ENCODE assay signal across 12 cellular contexts in genomic region chr12:114673169-114673833, GRCh38. TPM values are rescaled to one million over a fixed set of nuclear protein-coding genes. Genes with fewer than 3 reads are reported as not detected.
DNase-seq lines count a peak whose midpoint lies in the region; ATAC-seq, FAIRE-seq and TF ChIP-seq lines count a peak whose summit lies in the region.
"Had no signal": no experiment of that assay in that cellular context is flagged by ENCODE, and none has a peak within 500 bp of the region (broad histone marks: within the 10 kb centered on the region; RNA-seq: fewer than 3 reads in every experiment).

No MANE protein-coding gene starts in this region.

- peaks cover 67% of the 10 kb centered on the region for H3K27me3 Mint-ChIP-seq in T-helper 2 cell treated with Interferon-gamma antibody and Interleukin-4, amounts not matched to agents 5 μg/mL and 100 μg/mL, for 36 hours (ENCODE audit: low read depth)

- H3K9me3 Mint-ChIP-seq in T-helper 2 cell treated with Interferon-gamma antibody and Interleukin-4, amounts not matched to agents 5 μg/mL and 100 μg/mL, for 36 hours: no peaks in the 10 kb centered on the region
- H3K9me3 Mint-ChIP-seq: activated CD4-positive, alpha-beta memory T cell treated with anti-CD3 and anti-CD28 coated beads for 36 hours had no signal

- no TSS peak for BruUV-seq in K562 (replicated peaks; lab: Mats Ljungman, UMichigan)

- no peak overlapping the region for H3K4me3 Mint-ChIP-seq in T-helper 2 cell treated with Interferon-gamma antibody and Interleukin-4, amounts not matched to agents 5 μg/mL and 100 μg/mL, for 36 hours
- H3K4me3 Mint-ChIP-seq: activated CD4-positive, alpha-beta memory T cell treated with anti-CD3 and anti-CD28 coated beads for 36 hours had no signal

- H3K36me3 ChIP-seq in K562 (ENCODE audit: control insufficient read depth, insufficient read depth, low read length) (no peaks in the 10 kb centered on the region), hepatocyte (replicated peaks; ENCODE audit: insufficient read depth, low read depth) (no peaks in the 10 kb centered on the region), skeletal muscle satellite cell (ENCODE audit: insufficient read depth, low read length) (peaks cover 76% of the 10 kb centered on the region), esophagus muscularis mucosa (peaks cover 9 to 66% (median 38%) of the 10 kb centered on the region in 4 donors)

- in situ Hi-C loops in K562 (cut with MboI): no loop called here

- POLR2A ChIA-PET in K562 (lab: Yijun Ruan, JAX): interaction anchor here (0.6 kb wide), 1 partner anchor 176 kb away, joined by 3 read pairs; no protein-coding TSS in a partner anchor

- H3K9ac ChIP-seq in K562 (ENCODE audit: insufficient read depth in 1 of 2, low read depth in 2 of 2, low read length in 2 of 2) (no peak overlapping the region), skeletal muscle satellite cell (ENCODE audit: low read depth, low read length) (peak overlapping the region; percentile 3)

- no peaks in the 10 kb centered on the region for H3K36me3 Mint-ChIP-seq in T-helper 2 cell treated with Interferon-gamma antibody and Interleukin-4, amounts not matched to agents 5 μg/mL and 100 μg/mL, for 36 hours (ENCODE audit: low read depth)
- H3K36me3 Mint-ChIP-seq: activated CD4-positive, alpha-beta memory T cell treated with anti-CD3 and anti-CD28 coated beads for 36 hours had no signal

- no peak overlapping the region for H3K4me2 ChIP-seq in K562 (ENCODE audit: insufficient read depth, low read length)
- peak overlapping the region; percentile 78 for H3K4me2 ChIP-seq in hepatocyte
- peak overlapping the region; percentile 26 for H3K4me2 ChIP-seq in skeletal muscle satellite cell (ENCODE audit: low read length)

- intact Hi-C loops in K562 (cut with micrococcal nuclease) (no loop called here), lower leg skin (cut with DNase I; ENCODE audit: low total_unique reads) (no loop called here), esophagus muscularis mucosa (cut with DNase I) (no loop called here)

- TF ChIP-seq EP300 in K562 (IDR thresholded peaks at IDR 0.05; ENCODE audit: low read length) (no peak), esophagus muscularis mucosa (IDR thresholded peaks at IDR 0.05) (no peak)

- H3K9me3 ChIP-seq in K562 (replicated peaks; ENCODE audit: control insufficient read depth, insufficient read depth, low read depth, low read length) (no peaks in the 10 kb centered on the region), hepatocyte (ENCODE audit: low read depth) (no peaks in the 10 kb centered on the region), skeletal muscle satellite cell (replicated peaks; ENCODE audit: low read length) (no peaks in the 10 kb centered on the region), esophagus muscularis mucosa (no peaks in the 10 kb centered on the region)

- H3K79me2 ChIP-seq in K562 (ENCODE audit: control insufficient read depth, insufficient read depth, low read length) (no peaks in the 10 kb centered on the region), hepatocyte (peaks cover 83% of the 10 kb centered on the region)

- TF ChIP-seq POLR2A in K562 (conservative IDR thresholded peaks at IDR 0.05): no peak
- no peak for TF ChIP-seq POLR2A in lower leg skin (IDR thresholded peaks at IDR 0.05)
- no peak for TF ChIP-seq POLR2A in esophagus muscularis mucosa (IDR thresholded peaks at IDR 0.05; ENCODE audit: low read depth)

- CTCF ChIA-PET in K562 (lab: Yijun Ruan, JAX; ENCODE audit: low intra/inter-chr PET ratio): no interaction called here

- ATAC-seq in K562 (no peak), HG02571 (IDR thresholded peaks at IDR 0.05; ENCODE audit: unreplicated experiment) (no peak)

- H3K4me3 ChIP-seq in K562: no peak overlapping the region
- H3K4me3 ChIP-seq in hepatocyte: peak overlapping the region; percentile 27
- no peak overlapping the region for H3K4me3 ChIP-seq in skeletal muscle satellite cell (ENCODE audit: low read length)
- H3K4me3 ChIP-seq in lower leg skin (ENCODE audit: low read depth, poor library complexity, severe bottlenecking): no peak overlapping the region
- no peak overlapping the region for H3K4me3 ChIP-seq in esophagus muscularis mucosa

- no peak overlapping the region for H2AFZ ChIP-seq in K562 (ENCODE audit: low read depth, low read length)
- no peak overlapping the region for H2AFZ ChIP-seq in hepatocyte

- peaks cover 0 to 5% of the 10 kb centered on the region in 2 experiments; a peak in 1 of 5 replicates for H3K4me1 ChIP-seq in K562 (replicated peaks in 1 of 2; ENCODE audit: control insufficient read depth in 2 of 2, insufficient read depth in 2 of 2, low read length in 2 of 2)
- H3K4me1 ChIP-seq in hepatocyte (ENCODE audit: insufficient read depth): peaks cover 46% of the 10 kb centered on the region
- H3K4me1 ChIP-seq in skeletal muscle satellite cell (ENCODE audit: control insufficient read depth, insufficient read depth, low read length): peaks cover 62% of the 10 kb centered on the region
- H3K4me1 ChIP-seq in esophagus muscularis mucosa: peaks cover 0 to 28% (median 12%) of the 10 kb centered on the region in 4 donors

- H3K27ac Mint-ChIP-seq in T-helper 2 cell treated with Interferon-gamma antibody and Interleukin-4, amounts not matched to agents 5 μg/mL and 100 μg/mL, for 36 hours: no peak overlapping the region
- H3K27ac Mint-ChIP-seq: activated CD4-positive, alpha-beta memory T cell treated with anti-CD3 and anti-CD28 coated beads for 36 hours had no signal

- H3K9me2 ChIP-seq in hepatocyte (replicated peaks; ENCODE audit: insufficient read depth): no peaks in the 10 kb centered on the region

- H3K9me1 ChIP-seq in K562 (ENCODE audit: control insufficient read depth, insufficient read depth, low read length): no peaks in the 10 kb centered on the region

- H3K27ac ChIP-seq in K562 (ENCODE audit: extremely low read depth, low read depth, low read length) (no peak overlapping the region), hepatocyte (peak overlapping the region; percentile 97), esophagus muscularis mucosa (replicated peaks in 1 of 4) (peak overlapping the region in 2 of 4 donors; percentile 13 to 22)

- no peaks in the 10 kb centered on the region for H3K4me1 Mint-ChIP-seq in T-helper 2 cell treated with Interferon-gamma antibody and Interleukin-4, amounts not matched to agents 5 μg/mL and 100 μg/mL, for 36 hours (ENCODE audit: low read depth)

- peaks cover 18 to 48% of the 10 kb centered on the region in 2 experiments for H3K27me3 ChIP-seq in K562 (ENCODE audit: control insufficient read depth in 2 of 2, insufficient read depth in 2 of 2, low read length in 2 of 2)
- no peaks in the 10 kb centered on the region for H3K27me3 ChIP-seq in hepatocyte
- no peaks in the 10 kb centered on the region for H3K27me3 ChIP-seq in skeletal muscle satellite cell (ENCODE audit: control insufficient read depth, insufficient read depth, low read length)
- peaks cover 0 to 31% (median 0%) of the 10 kb centered on the region in 4 donors for H3K27me3 ChIP-seq in esophagus muscularis mucosa

- WGBS in K562 (ENCODE audit: insufficient coverage, low coverage, missing lambda C conversion rate): 5% methylated on average over 7 of the region's 10 CpGs
- 34% methylated on average over 10 of the region's 10 CpGs for WGBS in hepatocyte (ENCODE audit: low lambda C conversion rate, missing lambda C conversion rate)
- WGBS in lower leg skin, 2 donors: 56% methylated on average over 10 of the region's 10 CpGs
- 60% methylated on average over 10 of the region's 10 CpGs for WGBS in esophagus muscularis mucosa

- DNase-seq in GM03348 (ENCODE audit: low spot score): peak; percentile 29
- no peak for DNase-seq in K562 (ENCODE audit: extremely low read depth in 1 of 4, low spot score in 3 of 4)
- peak; percentile 68 for DNase-seq in hepatocyte (ENCODE audit: low spot score)
- DNase-seq in lower leg skin (ENCODE audit: low spot score in 2 of 2): no peak
- DNase-seq in T-helper 2 cell treated with Interferon-gamma antibody and Interleukin-4, amounts not matched to agents 5 μg/mL and 100 μg/mL, for 36 hours (ENCODE audit: low spot score): no peak
- DNase-seq in esophagus muscularis mucosa (ENCODE audit: extremely low spot score): no peak
- DNase-seq: activated CD4-positive, alpha-beta memory T cell treated with anti-CD3 and anti-CD28 coated beads for 36 hours; aorta; NCI-H2107 had no signal

- TF ChIP-seq CTCF in K562 (IDR thresholded peaks at IDR 0.05 in 2 of 3, conservative IDR thresholded peaks at IDR 0.05 in 1 of 3; ENCODE audit: insufficient read depth in 2 of 3, low read depth in 1 of 3, low read length in 3 of 3) (no peak), hepatocyte (IDR thresholded peaks at IDR 0.05; ENCODE audit: poor library complexity) (no peak), lower leg skin (IDR thresholded peaks at IDR 0.05) (no peak), esophagus muscularis mucosa (IDR thresholded peaks at IDR 0.05) (no peak)

- no peak for TF ChIP-seq RAD21 in K562 (CRISPR knock-in tag; conservative IDR thresholded peaks at IDR 0.05 in 1 of 2, IDR thresholded peaks at IDR 0.05 in 1 of 2)

- FAIRE-seq in K562 (lab: Jason Lieb, UNC): no peak

- H4K20me1 ChIP-seq in K562 (replicated peaks; ENCODE audit: control insufficient read depth, insufficient read depth, low read length): no peaks in the 10 kb centered on the region; the same call in 1 of the 2 replicates
- peaks cover 21% of the 10 kb centered on the region for H4K20me1 ChIP-seq in hepatocyte (ENCODE audit: insufficient read depth, poor library complexity, severe bottlenecking)

RNA-seq across cellular contexts. Expression of gene TBX3, which starts 10.7 kb away (rescaled TPM):
- total RNA-seq in K562 (2011; cell fraction: chromatin; rRNA removed; ENCODE audit: low replicate concordance): 0.88 and 2.7 TPM in 2 replicates
- total RNA-seq in K562 (2011; cell fraction: nucleolus; rRNA removed): 1.3 and 1.5 TPM in 2 replicates
- total RNA-seq in K562 (2011; cell fraction: nucleoplasm; rRNA removed): 0.51 and 0.92 TPM in 2 replicates
- total RNA-seq in K562 (2014; rRNA removed) (0.18 and 0.20 TPM in 2 replicates), K562 (2014; rRNA removed; fragmentation: Illumina TruSeq; extraction: Trizol) (0.15 and 0.38 TPM in 2 replicates), K562 (2015; rRNA removed; fragmentation: Illumina TruSeq; extraction: Trizol) (0.23 and 0.47 TPM in 2 replicates), K562 (2021) (0.60 and 0.81 TPM in 2 replicates), hepatocyte (133 and 142 TPM in 2 replicates), lower leg skin (10 to 100 TPM; 15.2 to 48.1 (median 35.4) TPM), esophagus muscularis mucosa (10 to 100 TPM in 1 of 4 donors, 1 to 10 TPM in 3; 5.3 to 10.4 (median 8.6) TPM)
- polyA plus RNA-seq in K562 (2011; rRNA removed) (0.08 and 0.52 TPM in 2 replicates), K562 (2014; fragmentation: Illumina TruSeq; extraction: Trizol) (0.35 and 0.42 TPM in 2 replicates), K562 (2014; fragmentation: Nextera tagmentation; extraction: Ambion mirVana) (under 1 TPM; 0.03 to 0.06 TPM), K562 (2014; rRNA removed) (0.19 and 0.35 TPM in 2 replicates), hepatocyte (108 and 109 TPM in 2 replicates)
- polyA plus RNA-seq in K562 (2011; cell fraction: cytosol; rRNA removed): 0.04 and 0.31 TPM in 2 replicates
- 3.5 TPM in 1 of 2 replicates, not detected in the other for polyA plus RNA-seq in K562 (2011; cell fraction: nucleus; rRNA removed)
- polyA plus RNA-seq in K562 (2012): 0.24 and 0.35 TPM in 2 replicates
- polyA minus RNA-seq in K562 (2011; rRNA and poly(A)+ RNA removed): 1.4 TPM in 1 of 2 replicates, not detected in the other
- polyA minus RNA-seq in K562 (2011; cell fraction: cytosol; rRNA and poly(A)+ RNA removed): 0.38 and 0.73 TPM in 2 replicates
- 0.22 and 2.6 TPM in 2 replicates for polyA minus RNA-seq in K562 (2011; cell fraction: nucleus; rRNA and poly(A)+ RNA removed)
- 68.1 and 69.0 TPM in 2 replicates for total RNA-seq in skeletal muscle satellite cell (2012; rRNA removed)
- total RNA-seq: activated CD4-positive, alpha-beta memory T cell treated with anti-CD3 and anti-CD28 coated beads for 36 hours had no signal
- polyA plus RNA-seq: neural cell had no signal

Comparison
In these comparisons a context has a peak if more than half of its experiments do, and no peak if none do; other contexts are left out.
1. DNase-seq: peak in GM03348 (single experiment) and hepatocyte (single experiment); none in K562 (0 of 4), lower leg skin (0 of 2), T-helper 2 cell treated with Interferon-gamma antibody and Interleukin-4, amounts not matched to agents 5 μg/mL and 100 μg/mL, for 36 hours (single experiment) and esophagus muscularis mucosa (single experiment).